Comparison of ENCODE assay signal across 7 cellular contexts in genomic region chr6:29627762-29628418, GRCh38. TPM values are rescaled to one million over a fixed set of nuclear protein-coding genes. Genes with fewer than 3 reads are reported as not detected.
DNase-seq lines count a peak whose midpoint lies in the region; ATAC-seq and TF ChIP-seq lines count a peak whose summit lies in the region.

No MANE protein-coding gene starts in this region.

- peak overlapping the region; percentile 79 for H3K27ac ChIP-seq in mesodermal cell (ENCODE audit: low read depth, low read length, severe bottlenecking)

- H3K4me3 ChIP-seq in epithelial cell of proximal tubule (ENCODE audit: low read depth, low read length) (peak overlapping the region; percentile 70), mesodermal cell (ENCODE audit: extremely low read depth, insufficient read depth, low read length, poor library complexity, severe bottlenecking) (peak overlapping the region; percentile 77)

- TF ChIP-seq CTCF in GM13976 (IDR thresholded peaks at IDR 0.05; ENCODE audit: borderline replicate concordance, control extremely low read depth, extremely low read depth, insufficient read depth, missing control alignments) (no peak), epithelial cell of proximal tubule (conservative IDR thresholded peaks at IDR 0.05; ENCODE audit: low read depth, low read length) (no peak)

- 1% methylated on average over 17 to 20 of the region's 51 CpGs for WGBS in mesodermal cell (ENCODE audit: insufficient coverage in 2 of 2), 2 experiments

- ATAC-seq in HG03432 (IDR thresholded peaks at IDR 0.05; ENCODE audit: unreplicated experiment): no peak

- peaks cover 22% of the 10 kb centered on the region for H3K36me3 ChIP-seq in mesodermal cell (ENCODE audit: control insufficient read depth, insufficient read depth, low read length)

- H3K4me1 ChIP-seq in mesodermal cell (ENCODE audit: control insufficient read depth, insufficient read depth, low read length, poor library complexity, severe bottlenecking): peaks cover 71% of the 10 kb centered on the region

- in situ Hi-C loops in GM13976 (cut with MboI; ENCODE audit: low sequenced_read_pairs, unreplicated experiment): no loop called here

- peak; percentile 80 for DNase-seq in GM13976 (ENCODE audit: low spot score)
- DNase-seq in NOMO-1 treated with DMSO at 0.1 percent for 48 hours (lab: John Stamatoyannopoulos, UW; ENCODE audit: unreplicated experiment): peak; percentile 72
- DNase-seq in activated T-cell treated with anti-CD3 and anti-CD28 coated beads, Interleukin-2, amount 50 U/mL, for 1 hour: peak; percentile 62
- no peak for DNase-seq in epithelial cell of proximal tubule (ENCODE audit: low read depth)
- peak; percentile 14 for DNase-seq in stimulated activated CD8-positive, alpha-beta memory T cell treated with anti-CD3 and anti-CD28 coated beads, Interleukin-7, amount 100 ng/mL, for 1 hour (ENCODE audit: low read depth in 2 of 2)

- H3K9me3 ChIP-seq in mesodermal cell (ENCODE audit: control insufficient read depth, low read length): no peaks in the 10 kb centered on the region

RNA-seq across cellular contexts. Expression of gene GABBR1, which starts 5.1 kb away (rescaled TPM):
- total RNA-seq in epithelial cell of proximal tubule: 3.1 and 6.4 TPM in 2 replicates
- polyA plus RNA-seq in mesodermal cell (2013, experiment 1 of 2): 55.8 TPM
- 48.3 TPM for polyA plus RNA-seq in mesodermal cell (2013, experiment 2 of 2)

RNA-seq across cellular contexts. Expression of gene MOG, which starts 29.0 kb away (rescaled TPM):
- not detected in 2 replicates for total RNA-seq in epithelial cell of proximal tubule
- polyA plus RNA-seq in mesodermal cell (2013, experiment 1 of 2): not detected
- not detected for polyA plus RNA-seq in mesodermal cell (2013, experiment 2 of 2)

RNA-seq across cellular contexts. Expression of gene OR2H2, which starts 43.0 kb away (rescaled TPM):
- total RNA-seq in epithelial cell of proximal tubule: not detected in 2 replicates
- polyA plus RNA-seq in mesodermal cell (2013, experiment 1 of 2): not detected
- polyA plus RNA-seq in mesodermal cell (2013, experiment 2 of 2): not detected

RNA-seq across cellular contexts. Expression of gene ZFP57, which starts 53.1 kb away (rescaled TPM):
- total RNA-seq in epithelial cell of proximal tubule: 0.12 and 1.4 TPM in 2 replicates
- polyA plus RNA-seq in mesodermal cell (2013, experiment 1 of 2): not detected
- polyA plus RNA-seq in mesodermal cell (2013, experiment 2 of 2): not detected
